In genomic region chr13:105703843-105704242, GRCh38 we compare ENCODE assay signal across 8 cellular contexts.
"Had no signal": no experiment of that assay in that cellular context is flagged by ENCODE, and none has a peak within 500 bp of the region (broad histone marks: within the 10 kb centered on the region; RNA-seq: fewer than 3 reads in every experiment).

No MANE protein-coding gene starts in this region.

- FAIRE-seq: HTR-8/SVneo had no signal

- H3K4me3 ChIP-seq: GM23338, HAP-1 had no signal

- H3K9ac ChIP-seq: KMS-11 had no signal

- H3K36me3 ChIP-seq: HAP-1 had no signal

- H3K4me2 ChIP-seq: GM23338, KMS-11 had no signal

- H3K9me3 ChIP-seq: HAP-1 had no signal

- H2AFZ ChIP-seq: GM23338 had no signal

- ATAC-seq: GM23338, HCT116 had no signal

- H3K4me1 ChIP-seq: HAP-1 had no signal

- DNase-seq: H7, Karpas-422, KBM-7 had no signal

- H3K27ac ChIP-seq: KMS-11 had no signal
